ENCODE assay signal across 9 cellular contexts in the genomic region with DNA sequence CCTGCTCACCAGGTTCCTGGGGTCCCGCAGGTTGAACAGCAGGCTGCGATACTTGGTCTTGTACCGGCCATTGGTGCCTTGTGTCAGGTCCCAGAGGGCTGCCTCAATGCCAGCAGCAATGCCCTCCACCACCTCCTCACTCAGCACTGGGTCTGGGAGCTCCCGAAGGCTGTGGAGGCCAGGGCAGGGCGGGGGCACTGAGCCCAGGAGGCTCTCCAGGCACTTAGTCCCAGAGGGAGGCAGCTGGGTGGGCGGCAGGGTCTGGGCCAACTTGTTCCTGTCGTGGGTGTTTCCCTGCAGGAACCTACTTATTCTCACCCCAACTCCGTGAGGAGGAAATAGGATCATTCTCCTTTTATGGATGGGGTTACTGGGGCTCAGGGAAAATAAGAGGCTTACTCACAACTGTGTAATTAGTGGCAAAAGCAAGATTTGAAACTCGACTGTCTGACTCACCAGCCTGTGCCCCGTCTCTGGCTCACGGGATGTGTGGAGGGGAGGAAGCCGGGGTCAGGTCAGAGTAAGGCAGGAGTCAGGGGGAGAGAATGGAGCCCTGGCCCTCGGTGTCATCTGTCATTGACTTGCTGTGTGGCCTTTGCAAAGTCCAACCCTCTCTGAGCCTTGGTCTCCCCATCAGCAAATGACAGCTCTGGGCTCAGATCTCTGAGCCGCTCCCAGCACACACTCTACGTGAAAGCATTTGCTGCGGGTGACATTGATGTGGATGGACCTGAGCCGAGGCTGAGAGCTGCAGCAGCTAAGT. TPM values are rescaled to one million over a fixed set of nuclear protein-coding genes. Genes with fewer than 3 reads are reported as not detected.
DNase-seq lines count a peak whose midpoint lies in the region; ATAC-seq and TF ChIP-seq lines count a peak whose summit lies in the region.
"Had no signal": no experiment of that assay in that cellular context is flagged by ENCODE, and none has a peak within 500 bp of the region (broad histone marks: within the 10 kb centered on the region; RNA-seq: fewer than 3 reads in every experiment).

No MANE protein-coding gene starts in this region.

- H4K20me1 ChIP-seq in fibroblast of lung (ENCODE audit: control insufficient read depth, extremely low read depth, insufficient read depth, low read length), result no peaks in the 10 kb centered on the region

- in situ Hi-C loops in Panc1 (cut with HindIII; ENCODE audit: low pct_unique_long_range_greater_than_20kb, low sequenced_read_pairs), result no loop called here

- H3K9me3 ChIP-seq in Panc1 (ENCODE audit: control insufficient read depth, insufficient read depth, low read depth, low read length) (no peaks in the 10 kb centered on the region), fibroblast of lung (ENCODE audit: control insufficient read depth, insufficient read depth, low read depth, low read length) (no peaks in the 10 kb centered on the region)

- H3K79me2 ChIP-seq in fibroblast of lung (ENCODE audit: control insufficient read depth, insufficient read depth, low read length), result peaks cover 35% of the 10 kb centered on the region

- H3K27me3 ChIP-seq in Panc1 (ENCODE audit: control insufficient read depth, insufficient read depth, low read length) (no peaks in the 10 kb centered on the region), fibroblast of lung (ENCODE audit: control insufficient read depth, insufficient read depth, low read length) (no peaks in the 10 kb centered on the region)

- peak overlapping the region; percentile 71 for H3K9ac ChIP-seq in fibroblast of lung (ENCODE audit: insufficient read depth, low read length)

- H3K27ac ChIP-seq in Panc1 (ENCODE audit: low read length) (no peak overlapping the region), fibroblast of lung (ENCODE audit: insufficient read depth, low read length) (peak overlapping the region; percentile 90)

- H3K4me3 ChIP-seq in Panc1 (ENCODE audit: low read depth in 2 of 2, low read length in 2 of 2) (peak overlapping the region in 1 of 2 experiments; percentile 29; a peak in 2 of 4 replicates), fibroblast of lung (replicated peaks in 1 of 4; ENCODE audit: control extremely low read depth in 1 of 4, insufficient read depth in 1 of 4, low read depth in 3 of 4, low read length in 4 of 4) (peak overlapping the region; percentile 75 to 88 (median 83))

- TF ChIP-seq CTCF in Panc1 (IDR thresholded peaks at IDR 0.05) (no peak), fibroblast of lung (conservative IDR thresholded peaks at IDR 0.05 in 1 of 2, IDR thresholded peaks at IDR 0.05 in 1 of 2; ENCODE audit: low read depth in 1 of 2, low read length in 2 of 2) (no peak)

- intact Hi-C loops in Panc1 (cut with micrococcal nuclease; ENCODE audit: unreplicated experiment), result no loop called here

- H3K36me3 ChIP-seq in Panc1 (ENCODE audit: control insufficient read depth, insufficient read depth, low read length) (no peaks in the 10 kb centered on the region), fibroblast of lung (ENCODE audit: control insufficient read depth, insufficient read depth, low read length) (peaks cover 10% of the 10 kb centered on the region)

- peak overlapping the region; percentile 15 for H2AFZ ChIP-seq in fibroblast of lung (ENCODE audit: low read length)

- no peak for DNase-seq in activated CD4-positive, CD25-positive, alpha-beta regulatory T cell (lab: John Stamatoyannopoulos, UW)
- DNase-seq in Panc1 (ENCODE audit: low read depth, low spot score) (peak; percentile 42), fibroblast of lung (ENCODE audit: low read depth in 2 of 2) (peak; percentile 92 to 97), NCI-H748 treated with DMSO at 0.1 percent for 48 hours (lab: John Stamatoyannopoulos, UW) (no peak)
- peak; percentile 21 to 28 for DNase-seq in stimulated activated CD4-positive, alpha-beta T cell treated with anti-CD3 and anti-CD28 coated beads, Interleukin-2, amount 100 ng/mL, for 48 hours
- DNase-seq: effector memory CD4-positive, alpha-beta T cell had no signal

- peak overlapping the region; percentile 98 for H3K4me2 ChIP-seq in fibroblast of lung (ENCODE audit: extremely low read depth, insufficient read depth, low read length)

- no TSS peak for BruUV-seq in Panc1 (replicated peaks; lab: Mats Ljungman, UMichigan)

- CTCF ChIA-PET in Panc1 (lab: Charles Lee), result no interaction called here

- H3K4me1 ChIP-seq in Panc1 (ENCODE audit: control insufficient read depth, insufficient read depth, low read length), result peaks cover 7% of the 10 kb centered on the region; the same call in 1 of the 2 replicates
- H3K4me1 ChIP-seq in fibroblast of lung (ENCODE audit: control insufficient read depth, extremely low read depth, insufficient read depth, low read length), result peaks cover 29% of the 10 kb centered on the region

- ATAC-seq in activated CD4-positive, CD25-positive, alpha-beta regulatory T cell treated with anti-CD3 and anti-CD28 coated beads, Interleukin-2, amount 50 U/mL, for 24 hours, result peak; percentile 89 to 91
- ATAC-seq in Panc1, result peak; percentile 64
- no peak for ATAC-seq in HG03342 (IDR thresholded peaks at IDR 0.05; ENCODE audit: unreplicated experiment)
- no peak for ATAC-seq in GM18873 (IDR thresholded peaks at IDR 0.05; ENCODE audit: low FRiP score, unreplicated experiment)

- POLR2A ChIA-PET in Panc1 (lab: Charles Lee), result no interaction called here

RNA-seq across cellular contexts. Expression of a gene that starts 17.2 kb away (rescaled TPM):
- total RNA-seq in Panc1 (2021; ENCODE audit: unreplicated experiment) (0.54 TPM), fibroblast of lung (30.3 and 47.2 TPM in 2 replicates)
- polyA plus RNA-seq in Panc1 (2012; ENCODE audit: insufficient read length), result 0.22 TPM
- 44.8 and 55.4 TPM in 2 replicates for polyA plus RNA-seq in fibroblast of lung
- 54.0 and 67.7 TPM in 2 replicates for polyA plus RNA-seq in fibroblast of lung (2012)
- polyA minus RNA-seq in fibroblast of lung (ENCODE audit: low replicate concordance), result 44.4 and 111 TPM in 2 replicates

RNA-seq across cellular contexts. Expression of a gene that starts 34.5 kb away (rescaled TPM):
- total RNA-seq in Panc1 (2021; ENCODE audit: unreplicated experiment) (34.8 TPM), fibroblast of lung (7.4 and 10.4 TPM in 2 replicates)
- polyA plus RNA-seq in Panc1 (2012; ENCODE audit: insufficient read length), result 31.5 TPM
- 4.4 and 4.8 TPM in 2 replicates for polyA plus RNA-seq in fibroblast of lung
- polyA plus RNA-seq in fibroblast of lung (2012), result 9.7 and 10.0 TPM in 2 replicates
- polyA minus RNA-seq in fibroblast of lung (ENCODE audit: low replicate concordance), result 12.0 and 13.2 TPM in 2 replicates

Comparison
In these comparisons a context has a peak if more than half of its experiments do, and no peak if none do; other contexts are left out.
1. ATAC-seq: peak in activated CD4-positive, CD25-positive, alpha-beta regulatory T cell treated with anti-CD3 and anti-CD28 coated beads, Interleukin-2, amount 50 U/mL, for 24 hours (2 of 2) and Panc1 (single experiment); none in HG03342 (single experiment) and GM18873 (single experiment).
2. DNase-seq: peak in Panc1 (single experiment), fibroblast of lung (2 of 2) and stimulated activated CD4-positive, alpha-beta T cell treated with anti-CD3 and anti-CD28 coated beads, Interleukin-2, amount 100 ng/mL, for 48 hours (2 of 2); none in activated CD4-positive, CD25-positive, alpha-beta regulatory T cell (0 of 4) and NCI-H748 treated with DMSO at 0.1 percent for 48 hours (single experiment).
3. RNA of a gene that starts 17.2 kb away (total RNA-seq): 30.3 to 47.2 TPM in fibroblast of lung; 0.54 TPM in Panc1 (single experiment); every median in the first group is over 10 times any median in the second.